8 cellular contexts compared by ENCODE assay signal in the genomic region with DNA sequence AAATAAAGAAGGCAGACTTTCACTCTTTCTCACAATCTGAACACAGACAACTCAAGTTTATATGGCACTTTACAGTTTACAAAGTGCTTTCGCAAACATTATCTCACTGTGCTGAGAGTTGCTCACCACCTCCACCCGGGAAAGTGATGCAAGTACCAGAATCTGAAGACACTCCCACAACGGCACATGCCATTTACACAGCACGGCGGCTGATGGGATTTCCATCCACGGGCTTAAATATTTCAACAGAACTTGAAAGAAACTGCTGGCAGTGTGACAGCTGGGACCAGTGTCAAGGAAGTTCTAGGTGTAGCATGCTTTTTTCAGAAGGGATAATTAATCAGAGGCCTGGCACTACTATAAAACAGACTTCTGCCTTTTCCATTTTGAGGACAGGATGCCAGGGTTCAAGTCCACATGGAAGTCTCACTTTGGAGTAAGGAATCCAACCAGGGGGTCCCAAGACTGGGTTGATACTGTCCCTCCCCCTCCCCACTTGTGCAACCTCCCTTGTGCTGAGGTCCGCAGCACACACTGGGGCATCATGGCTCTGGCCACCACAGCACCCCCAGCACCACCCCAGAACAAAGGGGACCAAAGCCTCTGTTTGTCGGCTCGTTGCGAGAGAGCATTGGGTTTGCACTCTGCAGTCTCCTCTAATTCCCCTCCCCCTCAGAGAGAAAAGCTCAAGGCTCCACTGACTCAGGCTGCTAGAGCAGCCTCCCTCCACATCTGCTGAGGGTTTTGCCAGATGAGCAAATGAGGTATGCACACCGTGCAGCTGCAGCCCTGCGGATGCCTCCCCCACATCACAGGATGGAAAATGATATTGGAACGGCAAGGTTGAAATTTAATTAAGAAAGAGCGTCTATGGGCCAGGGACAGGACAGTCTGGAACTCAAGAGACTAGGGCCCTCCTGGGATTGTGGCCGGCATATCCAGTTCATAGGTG.
DNase-seq lines count a peak whose midpoint lies in the region; ATAC-seq and TF ChIP-seq lines count a peak whose summit lies in the region.

No MANE protein-coding gene starts in this region.

- H3K36me3 Mint-ChIP-seq in CD4-positive, alpha-beta memory T cell, result peaks cover 31 to 68% of the 10 kb centered on the region in 2 donors
- H3K36me3 Mint-ChIP-seq in nephron progenitor cell (ENCODE audit: low read depth), result peaks cover 5% of the 10 kb centered on the region

- H3K36me3 ChIP-seq in CD4-positive, alpha-beta memory T cell (ENCODE audit: insufficient read depth, low read length), result peaks cover 14% of the 10 kb centered on the region
- H3K36me3 ChIP-seq in MG63, result no peaks in the 10 kb centered on the region

- H3K4me1 Mint-ChIP-seq in CD4-positive, alpha-beta memory T cell, result peaks cover 30 to 55% (median 42%) of the 10 kb centered on the region in 4 donors
- peaks cover 72% of the 10 kb centered on the region for H3K4me1 Mint-ChIP-seq in nephron progenitor cell

- H3K9me3 Mint-ChIP-seq in CD4-positive, alpha-beta memory T cell, result no peaks in the 10 kb centered on the region
- no peaks in the 10 kb centered on the region for H3K9me3 Mint-ChIP-seq in nephron progenitor cell

- H3K4me3 Mint-ChIP-seq in CD4-positive, alpha-beta memory T cell, result peak overlapping the region in 7 of 8 donors; percentile 52 to 86 (median 70)
- H3K4me3 Mint-ChIP-seq in nephron progenitor cell, result no peak overlapping the region

- no peak overlapping the region for H3K27ac ChIP-seq in CD4-positive, alpha-beta memory T cell (ENCODE audit: low read depth, low read length)

- POLR2A ChIA-PET in CD4-positive, alpha-beta memory T cell (lab: Charles Lee; ENCODE audit: partially characterized antibody), result no interaction called here

- peak overlapping the region in 1 of 2 donors; percentile 6 for H3K4me3 ChIP-seq in CD4-positive, alpha-beta memory T cell (ENCODE audit: low read length in 2 of 2)
- H3K4me3 ChIP-seq in MG63 (no peak overlapping the region), cardiac fibroblast (replicated peaks in 1 of 2; ENCODE audit: low read depth in 2 of 2, low read length in 2 of 2) (no peak overlapping the region)

- intact Hi-C loops in CD4-positive, alpha-beta memory T cell (cut with micrococcal nuclease), result no loop called here

- peak in 4 of 5 donors; percentile 8 to 63 (median 16) for DNase-seq in CD4-positive, alpha-beta memory T cell
- DNase-seq in MG63 (peak; percentile 41), cardiac fibroblast (ENCODE audit: low read depth in 2 of 2) (peak; percentile 78 to 85), nephron progenitor cell (no peak), pons (ENCODE audit: low spot score) (no peak), DMS53 treated with DMSO at 0.1 percent for 48 hours (lab: John Stamatoyannopoulos, UW; ENCODE audit: unreplicated experiment) (no peak)

- CTCF ChIA-PET in CD4-positive, alpha-beta memory T cell (lab: Charles Lee; ENCODE audit: partially characterized antibody), result interaction anchor here (2.4 kb wide), 1 partner anchor 153 kb away, joined by 8 read pairs; no protein-coding TSS in a partner anchor

- H3K27ac Mint-ChIP-seq in CD4-positive, alpha-beta memory T cell, result peak overlapping the region; percentile 45 to 91 (median 84)
- peak overlapping the region; percentile 37 for H3K27ac Mint-ChIP-seq in nephron progenitor cell

- TF ChIP-seq CTCF in cardiac fibroblast (IDR thresholded peaks at IDR 0.05; ENCODE audit: low read depth, low read length) (no peak), nephron progenitor cell (IDR thresholded peaks at IDR 0.05) (no peak)

- H3K27me3 Mint-ChIP-seq in CD4-positive, alpha-beta memory T cell, result no peaks in the 10 kb centered on the region
- peaks cover 4% of the 10 kb centered on the region for H3K27me3 Mint-ChIP-seq in nephron progenitor cell (ENCODE audit: low read depth, poor library complexity)

- H3K27me3 ChIP-seq in CD4-positive, alpha-beta memory T cell (ENCODE audit: insufficient read depth, low read length), result no peaks in the 10 kb centered on the region
- H3K27me3 ChIP-seq in MG63, result no peaks in the 10 kb centered on the region

- no peak for ATAC-seq in HG02884 (IDR thresholded peaks at IDR 0.05; ENCODE audit: unreplicated experiment)
- ATAC-seq in GM21825 (IDR thresholded peaks at IDR 0.05; ENCODE audit: unreplicated experiment), result no peak

- H3K4me1 ChIP-seq in CD4-positive, alpha-beta memory T cell (ENCODE audit: insufficient read depth, low read length), result peaks cover 42% of the 10 kb centered on the region

- no peaks in the 10 kb centered on the region for H3K9me3 ChIP-seq in CD4-positive, alpha-beta memory T cell (ENCODE audit: control insufficient read depth in 1 of 2, low read length in 2 of 2)
- no peaks in the 10 kb centered on the region for H3K9me3 ChIP-seq in MG63

Comparison
In these comparisons a context has a peak if more than half of its experiments do, and no peak if none do; other contexts are left out.
1. DNase-seq: peak in CD4-positive, alpha-beta memory T cell (4 of 5), MG63 (single experiment) and cardiac fibroblast (2 of 2); none in nephron progenitor cell (single experiment), pons (single experiment) and DMS53 treated with DMSO at 0.1 percent for 48 hours (single experiment).